1 cellular context compared by ENCODE assay signal in the genomic region with DNA sequence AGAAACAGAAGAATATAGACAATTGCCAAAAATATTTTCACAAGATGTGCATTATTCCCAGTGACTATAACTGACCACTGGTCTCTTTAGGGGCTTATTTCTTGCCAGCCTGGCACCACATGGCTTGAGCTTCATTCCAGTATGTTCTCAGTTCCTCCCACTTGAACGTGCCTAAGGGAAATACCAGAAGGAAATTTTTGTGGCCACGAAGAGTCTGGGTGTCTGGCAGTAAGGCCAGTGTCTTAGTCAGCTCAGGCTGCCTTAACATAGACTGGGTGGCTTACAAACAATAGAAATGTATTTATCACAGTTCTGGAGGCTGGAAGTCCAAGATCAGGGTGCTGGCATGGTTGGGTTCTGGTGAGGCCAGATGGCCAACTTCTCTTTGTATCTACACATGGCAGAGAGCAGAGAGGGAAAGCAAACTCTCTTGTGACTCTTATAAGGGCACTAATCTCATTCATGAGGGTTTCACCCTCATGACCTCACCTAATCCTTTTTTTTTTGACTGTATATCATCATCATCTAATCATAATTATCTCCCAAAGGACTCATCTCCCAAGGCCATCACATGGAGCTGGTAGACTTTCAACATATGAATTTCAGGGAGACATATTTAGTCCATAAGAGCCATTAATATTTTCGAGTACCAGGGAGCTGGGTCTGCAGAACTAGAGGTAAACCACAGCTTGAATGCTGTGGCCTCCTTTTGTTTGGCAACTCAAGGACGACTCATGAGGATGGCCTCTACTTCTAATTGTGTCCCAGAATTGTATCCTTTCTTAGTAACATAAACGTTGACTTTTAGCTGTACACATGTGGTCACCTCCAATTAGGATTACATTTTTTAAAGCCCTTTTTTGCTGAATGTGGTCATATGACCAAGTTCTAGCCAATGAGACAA.
A peak's percentile ranks its signal among the peaks of the same experiment; 100 is the strongest.
TF ChIP-seq lines count a peak whose summit lies in the region.

No MANE protein-coding gene starts in this region.

TF ChIP-seq in IMR-90, 13 proteins besides CTCF, POLR2A, EP300 and RAD21:
- TF ChIP-seq CEBPB (IDR thresholded peaks at IDR 0.05; ENCODE audit: low read depth, low read length) (no peak), RCOR1 (IDR thresholded peaks at IDR 0.05; ENCODE audit: insufficient replicate concordance, low read length) (no peak), BHLHE40 (IDR thresholded peaks at IDR 0.05; ENCODE audit: low read depth, low read length) (0 out of 2 replicates have a peak, but pooled peaks have one; percentile 22), FOS (IDR thresholded peaks at IDR 0.05; ENCODE audit: low read depth, low read length) (no peak)
TF ChIP-seq in IMR-90: peak in this region for 1.
